Comparison of ENCODE assay signal across 19 cellular contexts in genomic region chr2:191113761-191114160, GRCh38. TPM values are rescaled to one million over a fixed set of nuclear protein-coding genes. Genes with fewer than 3 reads are reported as not detected.
DNase-seq lines count a peak whose midpoint lies in the region; ATAC-seq and TF ChIP-seq lines count a peak whose summit lies in the region.
"Had no signal": no experiment of that assay in that cellular context is flagged by ENCODE, and none has a peak within 500 bp of the region (broad histone marks: within the 10 kb centered on the region; RNA-seq: fewer than 3 reads in every experiment).

No MANE protein-coding gene starts in this region.

- H3K4me3 Mint-ChIP-seq in stimulated activated naive CD8-positive, alpha-beta T cell treated with anti-CD3 and anti-CD28 coated beads, Interleukin-15, Interleukin-2, amounts not matched to agents 100 ng/mL and 50 ng/mL, for 24 hours = peak overlapping the region; percentile 58
- peak overlapping the region; percentile 43 for H3K4me3 Mint-ChIP-seq in T-helper 2 cell treated with Interferon-gamma antibody and Interleukin-4, amounts not matched to agents 5 μg/mL and 100 μg/mL, for 36 hours

- H3K27me3 ChIP-seq in thyroid gland (no peaks in the 10 kb centered on the region), aorta (ENCODE audit: control insufficient read depth in 1 of 2, insufficient read depth in 2 of 2, low read length in 1 of 2) (no peaks in the 10 kb centered on the region)

- no peak for ATAC-seq in stimulated activated naive CD8-positive, alpha-beta T cell treated with anti-CD3 and anti-CD28 coated beads, Interleukin-15, Interleukin-2, amounts not matched to agents 100 U/mL and 50 U/mL, for 24 hours
- ATAC-seq in HG02571 (IDR thresholded peaks at IDR 0.05; ENCODE audit: unreplicated experiment) (no peak), aorta (ENCODE audit: low FRiP score) (no peak)

- TF ChIP-seq POLR2A in thyroid gland (IDR thresholded peaks at IDR 0.05) = no peak

- no peaks in the 10 kb centered on the region for H3K9me3 ChIP-seq in thyroid gland
- no peaks in the 10 kb centered on the region for H3K9me3 ChIP-seq in aorta (ENCODE audit: control insufficient read depth, low read length)

- peaks cover 97% of the 10 kb centered on the region for H3K4me1 Mint-ChIP-seq in stimulated activated naive CD8-positive, alpha-beta T cell treated with anti-CD3 and anti-CD28 coated beads, Interleukin-15, Interleukin-2, amounts not matched to agents 100 ng/mL and 50 ng/mL, for 24 hours (ENCODE audit: low read depth)
- H3K4me1 Mint-ChIP-seq in T-helper 2 cell treated with Interferon-gamma antibody and Interleukin-4, amounts not matched to agents 5 μg/mL and 100 μg/mL, for 36 hours (ENCODE audit: low read depth) = peaks cover 60% of the 10 kb centered on the region

- DNase-seq in stimulated activated naive CD8-positive, alpha-beta T cell treated with anti-CD3 and anti-CD28 coated beads, Interleukin-15, Interleukin-2, amounts not matched to agents 100 U/mL and 50 U/mL, for 24 hours = no peak
- DNase-seq in T-helper 2 cell treated with Interferon-gamma antibody and Interleukin-4, amounts not matched to agents 5 μg/mL and 100 μg/mL, for 36 hours (ENCODE audit: low spot score) = no peak
- peak; percentile 12 for DNase-seq in central memory CD4-positive, alpha-beta T cell
- DNase-seq in NCI-H82 (lab: John Stamatoyannopoulos, UW) (no peak), thyroid gland (no peak), aorta (no peak)
- DNase-seq: DMS53; GF-D8; KG1; mammary epithelial cell; NCI-H187 treated with DMSO at 0.1 percent for 48 hours; NCI-H2227 treated with DMSO at 0.1 percent for 48 hours; occipital lobe; Right ventricle myocardium superior; stimulated activated CD4-positive, alpha-beta T cell treated with anti-CD3 and anti-CD28 coated beads, Interleukin-1b, Interleukin-23, amount 100 ng/mL, for 48 hours; SW 1271 had no signal

- H3K4me3 ChIP-seq in thyroid gland (replicated peaks in 1 of 3) (no peak overlapping the region), aorta (ENCODE audit: low read length in 2 of 2) (no peak overlapping the region)

- H3K4me1 ChIP-seq in thyroid gland (no peaks in the 10 kb centered on the region), aorta (ENCODE audit: control insufficient read depth in 1 of 2, insufficient read depth in 2 of 2, low read length in 2 of 2) (peaks cover 0 to 1% of the 10 kb centered on the region in 2 donors)

- H3K27ac ChIP-seq in thyroid gland = no peak overlapping the region
- no peak overlapping the region for H3K27ac ChIP-seq in aorta (ENCODE audit: low read depth in 1 of 2, low read length in 2 of 2)

- peaks cover 54% of the 10 kb centered on the region for H3K36me3 Mint-ChIP-seq in stimulated activated naive CD8-positive, alpha-beta T cell treated with anti-CD3 and anti-CD28 coated beads, Interleukin-15, Interleukin-2, amounts not matched to agents 100 ng/mL and 50 ng/mL, for 24 hours (ENCODE audit: low read depth)
- H3K36me3 Mint-ChIP-seq in T-helper 2 cell treated with Interferon-gamma antibody and Interleukin-4, amounts not matched to agents 5 μg/mL and 100 μg/mL, for 36 hours (ENCODE audit: low read depth) = peaks cover 45% of the 10 kb centered on the region

- H3K27ac Mint-ChIP-seq in stimulated activated naive CD8-positive, alpha-beta T cell treated with anti-CD3 and anti-CD28 coated beads, Interleukin-15, Interleukin-2, amounts not matched to agents 100 ng/mL and 50 ng/mL, for 24 hours = peak overlapping the region; percentile 87
- H3K27ac Mint-ChIP-seq in T-helper 2 cell treated with Interferon-gamma antibody and Interleukin-4, amounts not matched to agents 5 μg/mL and 100 μg/mL, for 36 hours = peak overlapping the region; percentile 76

- 88 to 96% methylated on average over 1 of the region's 1 CpG for WGBS in thyroid gland, 2 donors
- WGBS in aorta, 2 donors = 89 to 93% methylated on average over 1 of the region's 1 CpG

- TF ChIP-seq CTCF in thyroid gland (IDR thresholded peaks at IDR 0.05) = no peak

- H3K9me3 Mint-ChIP-seq in stimulated activated naive CD8-positive, alpha-beta T cell treated with anti-CD3 and anti-CD28 coated beads, Interleukin-15, Interleukin-2, amounts not matched to agents 100 ng/mL and 50 ng/mL, for 24 hours = no peaks in the 10 kb centered on the region
- no peaks in the 10 kb centered on the region for H3K9me3 Mint-ChIP-seq in T-helper 2 cell treated with Interferon-gamma antibody and Interleukin-4, amounts not matched to agents 5 μg/mL and 100 μg/mL, for 36 hours

- no peaks in the 10 kb centered on the region for H3K36me3 ChIP-seq in thyroid gland
- H3K36me3 ChIP-seq in aorta (ENCODE audit: control insufficient read depth in 1 of 2, insufficient read depth in 2 of 2, low read length in 1 of 2) = no peaks in the 10 kb centered on the region

- H3K27me3 Mint-ChIP-seq in stimulated activated naive CD8-positive, alpha-beta T cell treated with anti-CD3 and anti-CD28 coated beads, Interleukin-15, Interleukin-2, amounts not matched to agents 100 ng/mL and 50 ng/mL, for 24 hours = no peaks in the 10 kb centered on the region
- H3K27me3 Mint-ChIP-seq in T-helper 2 cell treated with Interferon-gamma antibody and Interleukin-4, amounts not matched to agents 5 μg/mL and 100 μg/mL, for 36 hours (ENCODE audit: low read depth) = no peaks in the 10 kb centered on the region

- intact Hi-C loops in thyroid gland (cut with DNase I) (no loop called here), aorta (cut with DNase I) (no loop called here)

RNA-seq across cellular contexts. Expression of gene STAT4, which starts 37.0 kb away (rescaled TPM):
- total RNA-seq in thyroid gland = 1 to 10 TPM; 1.0 to 6.6 (median 4.4) TPM
- total RNA-seq in aorta = 1 to 10 TPM; 3.8 to 7.7 TPM
- polyA plus RNA-seq in aorta = 1 to 10 TPM; 1.1 to 2.2 TPM
- total RNA-seq: OCI-LY7 had no signal
